In the genomic region with DNA sequence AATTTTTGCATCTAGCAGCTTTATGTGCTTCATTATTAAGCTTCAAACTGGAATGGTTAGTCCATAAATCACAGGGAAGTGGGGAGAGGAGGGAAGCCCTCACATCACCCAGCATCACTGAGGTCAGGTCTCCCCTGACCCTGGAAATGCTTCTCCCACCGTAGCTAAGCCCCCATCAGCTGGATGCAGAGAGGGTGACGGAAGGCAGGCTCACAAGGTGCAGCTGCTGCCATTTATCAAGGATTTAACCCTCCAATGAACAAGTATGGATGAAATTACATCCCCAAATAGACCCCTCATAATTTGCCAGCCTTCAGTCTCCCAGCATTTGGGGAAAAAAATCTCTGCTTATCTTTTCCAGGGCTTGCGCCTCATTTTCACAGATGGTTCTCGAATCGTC, we compare ENCODE assay signal across 28 cellular contexts.
"Had no signal": no experiment of that assay in that cellular context is flagged by ENCODE, and none has a peak within 500 bp of the region (broad histone marks: within the 10 kb centered on the region; RNA-seq: fewer than 3 reads in every experiment).

No MANE protein-coding gene starts in this region.

- DNase-seq: activated CD4-positive, alpha-beta T cell treated with anti-CD3 and anti-CD28 coated beads, Interleukin-2, amount 50 U/mL, for 1 hour; activated gamma-delta T cell; activated naive CD4-positive, alpha-beta T cell treated with anti-CD3 and anti-CD28 coated beads, Interleukin-2, amount 50 U/mL, for 16 hours; activated naive CD8-positive, alpha-beta T cell treated with anti-CD3 and anti-CD28 coated beads, Interleukin-2, amount 50 U/mL, for 24 hours; amygdala; caudate nucleus; cortex of kidney; effector memory CD8-positive, alpha-beta T cell; left cardiac atrium; naive B cell; occipital lobe; psoas muscle; sigmoid colon; small intestine; stimulated activated CD4-positive, alpha-beta T cell treated with anti-CD3 and anti-CD28 coated beads, Interleukin-4, amount 100 ng/mL, for 24 hours; T-helper 2 cell; uterus had no signal

- H3K4me1 Mint-ChIP-seq: naive B cell; neural crest cell; stimulated activated effector memory CD8-positive, alpha-beta T cell treated with anti-CD3 and anti-CD28 coated beads, Interleukin-12 subunit alpha, Interleukin-12 subunit beta, amount 100 ng/mL, for 72 hours had no signal

- H3K9me3 ChIP-seq: gastroesophageal sphincter, psoas muscle, sigmoid colon, thoracic aorta, uterus had no signal

- ATAC-seq: activated naive CD8-positive, alpha-beta T cell treated with anti-CD3 and anti-CD28 coated beads, Interleukin-2, amount 50 U/mL, for 24 hours; effector memory CD8-positive, alpha-beta T cell; gastroesophageal sphincter; left cardiac atrium; psoas muscle; stimulated activated effector memory CD8-positive, alpha-beta T cell treated with anti-CD3 and anti-CD28 coated beads, Interleukin-12 subunit alpha, Interleukin-12 subunit beta, amount 100 ng/mL, for 72 hours; WTC11 had no signal

- H3K9me3 Mint-ChIP-seq: activated naive CD8-positive, alpha-beta T cell treated with anti-CD3 and anti-CD28 coated beads, Interleukin-2, amount 50 U/mL, for 24 hours; activated T-helper 1 cell treated with anti-CD3 and anti-CD28 coated beads, Interleukin-12 subunit alpha, Interleukin-12 subunit beta, Interleukin-2, Interleukin-4 antibody, amounts not matched to agents 30 ng/mL and 10 ng/mL and 1 ng/mL, durations not matched to agents 14 hours and 24 hours and 36 hours; effector memory CD8-positive, alpha-beta T cell; mesothelial cell of epicardium; naive B cell; neural crest cell; stimulated activated effector memory CD8-positive, alpha-beta T cell treated with anti-CD3 and anti-CD28 coated beads, Interleukin-12 subunit alpha, Interleukin-12 subunit beta, amount 100 ng/mL, for 72 hours; stimulated activated naive CD8-positive, alpha-beta T cell treated with anti-CD3 and anti-CD28 coated beads, Interleukin-15, Interleukin-2, amounts not matched to agents 100 ng/mL and 50 ng/mL, for 24 hours; type B pancreatic cell; WTC11 had no signal

- H3K4me3 Mint-ChIP-seq: activated naive CD8-positive, alpha-beta T cell treated with anti-CD3 and anti-CD28 coated beads, Interleukin-2, amount 50 U/mL, for 24 hours; activated T-helper 1 cell treated with anti-CD3 and anti-CD28 coated beads, Interleukin-12 subunit alpha, Interleukin-12 subunit beta, Interleukin-2, Interleukin-4 antibody, amounts not matched to agents 30 ng/mL and 10 ng/mL and 1 ng/mL, durations not matched to agents 14 hours and 24 hours and 36 hours; effector memory CD8-positive, alpha-beta T cell; mesothelial cell of epicardium; naive B cell; neural crest cell; stimulated activated effector memory CD8-positive, alpha-beta T cell treated with anti-CD3 and anti-CD28 coated beads, Interleukin-12 subunit alpha, Interleukin-12 subunit beta, amount 100 ng/mL, for 72 hours; stimulated activated naive CD8-positive, alpha-beta T cell treated with anti-CD3 and anti-CD28 coated beads, Interleukin-15, Interleukin-2, amounts not matched to agents 100 ng/mL and 50 ng/mL, for 24 hours; type B pancreatic cell; WTC11 had no signal

- H3K27ac Mint-ChIP-seq: activated naive CD8-positive, alpha-beta T cell treated with anti-CD3 and anti-CD28 coated beads, Interleukin-2, amount 50 U/mL, for 24 hours; activated T-helper 1 cell treated with anti-CD3 and anti-CD28 coated beads, Interleukin-12 subunit alpha, Interleukin-12 subunit beta, Interleukin-2, Interleukin-4 antibody, amounts not matched to agents 30 ng/mL and 10 ng/mL and 1 ng/mL, durations not matched to agents 14 hours and 24 hours and 36 hours; effector memory CD8-positive, alpha-beta T cell; mesothelial cell of epicardium; naive B cell; stimulated activated effector memory CD8-positive, alpha-beta T cell treated with anti-CD3 and anti-CD28 coated beads, Interleukin-12 subunit alpha, Interleukin-12 subunit beta, amount 100 ng/mL, for 72 hours; stimulated activated naive CD8-positive, alpha-beta T cell treated with anti-CD3 and anti-CD28 coated beads, Interleukin-15, Interleukin-2, amounts not matched to agents 100 ng/mL and 50 ng/mL, for 24 hours; type B pancreatic cell; WTC11 had no signal

- H3K27me3 ChIP-seq: gastroesophageal sphincter, hepatocyte, sigmoid colon, uterus had no signal

- H3K27ac ChIP-seq: gastroesophageal sphincter, hepatocyte, parathyroid adenoma, psoas muscle, sigmoid colon, thoracic aorta, uterus had no signal

- H3K27me3 Mint-ChIP-seq: activated naive CD8-positive, alpha-beta T cell treated with anti-CD3 and anti-CD28 coated beads, Interleukin-2, amount 50 U/mL, for 24 hours; effector memory CD8-positive, alpha-beta T cell; naive B cell; stimulated activated naive CD8-positive, alpha-beta T cell treated with anti-CD3 and anti-CD28 coated beads, Interleukin-15, Interleukin-2, amounts not matched to agents 100 ng/mL and 50 ng/mL, for 24 hours; type B pancreatic cell had no signal

- H3K4me3 ChIP-seq: gastroesophageal sphincter, hepatocyte, psoas muscle, sigmoid colon, thoracic aorta, uterus had no signal

- H3K36me3 ChIP-seq: uterus had no signal

- H3K4me1 ChIP-seq: gastroesophageal sphincter, parathyroid adenoma, sigmoid colon, uterus had no signal
